ENCODE assay signal across 17 cellular contexts in genomic region chr20:63612276-63612931, GRCh38. TPM values are rescaled to one million over a fixed set of nuclear protein-coding genes. Genes with fewer than 3 reads are reported as not detected.
A peak's percentile ranks its signal among the peaks of the same experiment; 100 is the strongest.
DNase-seq lines count a peak whose midpoint lies in the region; ATAC-seq and TF ChIP-seq lines count a peak whose summit lies in the region.
"Had no signal": no experiment of that assay in that cellular context is flagged by ENCODE, and none has a peak within 500 bp of the region (broad histone marks: within the 10 kb centered on the region; RNA-seq: fewer than 3 reads in every experiment).

No MANE protein-coding gene starts in this region.

- H3F3A ChIP-seq in GM23248 (ENCODE audit: insufficient read depth) = no peaks in the 10 kb centered on the region

- H3K36me3 ChIP-seq in neutrophil (peaks cover 20% of the 10 kb centered on the region), GM23248 (ENCODE audit: low read depth) (0 out of 2 replicates have a peak, but pooled peaks cover 5% of the 10 kb centered on the region)

- H3K27ac ChIP-seq in neutrophil (peak overlapping the region; percentile 87), GM23248 (no peak overlapping the region)
- H3K27ac ChIP-seq: dorsolateral prefrontal cortex, thoracic aorta had no signal

- no peaks in the 10 kb centered on the region for H4K20me1 ChIP-seq in GM23248 (ENCODE audit: insufficient read depth)

- H3K36me3 Mint-ChIP-seq in mesothelial cell of epicardium = peaks cover 32% of the 10 kb centered on the region

- H3K4me1 ChIP-seq in neutrophil (ENCODE audit: control insufficient read depth in 1 of 2, insufficient read depth in 1 of 2, low read depth in 1 of 2, low read length in 1 of 2) (peaks cover 35 to 37% of the 10 kb centered on the region in 2 experiments), GM23248 (ENCODE audit: insufficient read depth) (no peaks in the 10 kb centered on the region)

- no peak overlapping the region for H3K9ac ChIP-seq in GM23248

- no peaks in the 10 kb centered on the region for H3K9me3 Mint-ChIP-seq in mesothelial cell of epicardium
- H3K9me3 Mint-ChIP-seq: naive thymus-derived CD8-positive, alpha-beta T cell had no signal

- no peaks in the 10 kb centered on the region for H3K27me3 Mint-ChIP-seq in mesothelial cell of epicardium (ENCODE audit: low read depth)
- H3K27me3 Mint-ChIP-seq: naive thymus-derived CD8-positive, alpha-beta T cell had no signal

- H3K9me2 ChIP-seq in GM23248 (ENCODE audit: insufficient read depth) = no peaks in the 10 kb centered on the region

- peak; percentile 16 for DNase-seq in KBM-7
- DNase-seq in SIG-M5 (lab: John Stamatoyannopoulos, UW) = peak; percentile 81
- peak; percentile 7 for DNase-seq in epithelial cell of esophagus (ENCODE audit: low read depth)
- no peak for DNase-seq in HPDE6-E6E7 (ENCODE audit: extremely low spot score)
- DNase-seq in GM23248 = no peak
- no peak for DNase-seq in mesothelial cell of epicardium (ENCODE audit: low spot score in 2 of 2, unreplicated experiment in 2 of 2)
- DNase-seq: activated gamma-delta T cell treated with Interleukin-2 at 50 U/mL for 16 hours; DMS79; naive thymus-derived CD8-positive, alpha-beta T cell; NCI-H2107; NCI-H748 treated with DMSO at 0.1 percent for 48 hours; retina; stimulated activated CD4-positive, alpha-beta T cell treated with anti-CD3 and anti-CD28 coated beads, Interleukin-1b, Interleukin-23, amount 100 ng/mL, for 48 hours had no signal

- no peak overlapping the region for H3K4me2 ChIP-seq in GM23248 (ENCODE audit: unreplicated experiment)

- peaks cover 67% of the 10 kb centered on the region for H3K79me2 ChIP-seq in GM23248 (ENCODE audit: insufficient read depth)

- H3K27me3 ChIP-seq in neutrophil = no peaks in the 10 kb centered on the region
- H3K27me3 ChIP-seq in GM23248 (replicated peaks; ENCODE audit: insufficient read depth) = no peaks in the 10 kb centered on the region
- H3K27me3 ChIP-seq: dorsolateral prefrontal cortex had no signal

- WGBS in GM23248 (ENCODE audit: low coverage in 1 of 2, low lambda C conversion rate in 2 of 2, missing lambda C conversion rate in 2 of 2), 2 experiments = 76 to 78% methylated on average over 20 of the region's 20 CpGs

- no peaks in the 10 kb centered on the region for H3K4me1 Mint-ChIP-seq in mesothelial cell of epicardium

- no peak overlapping the region for H3K27ac Mint-ChIP-seq in mesothelial cell of epicardium

- in situ Hi-C loops in KBM-7 (cut with MboI; ENCODE audit: low pct_unique_long_range_greater_than_20kb, low sequenced_read_pairs) (no loop called here), GM23248 (cut with MboI) (no loop called here)

- H3K4me3 ChIP-seq in epithelial cell of esophagus (ENCODE audit: low read length) = no peak overlapping the region
- H3K4me3 ChIP-seq in neutrophil (ENCODE audit: low read depth in 1 of 2, low read length in 1 of 2) = peak overlapping the region; percentile 27 to 31
- H3K4me3 ChIP-seq in GM23248 = no peak overlapping the region
- H3K4me3 ChIP-seq: dorsolateral prefrontal cortex, thoracic aorta had no signal

- TF ChIP-seq CTCF in epithelial cell of esophagus (IDR thresholded peaks at IDR 0.05; ENCODE audit: insufficient read depth, low read depth, low read length, missing control alignments) (no peak), neutrophil (IDR thresholded peaks at IDR 0.05) (peak; percentile 41), mesothelial cell of epicardium (IDR thresholded peaks at IDR 0.05; ENCODE audit: unreplicated experiment) (no peak)

- H3K4me3 Mint-ChIP-seq in mesothelial cell of epicardium = no peak overlapping the region
- H3K4me3 Mint-ChIP-seq: naive thymus-derived CD8-positive, alpha-beta T cell had no signal

- ATAC-seq in GM21367 (IDR thresholded peaks at IDR 0.05; ENCODE audit: unreplicated experiment) = no peak
- ATAC-seq: naive thymus-derived CD8-positive, alpha-beta T cell had no signal

- H3K9me3 ChIP-seq in neutrophil = no peaks in the 10 kb centered on the region
- H3K9me3 ChIP-seq in GM23248 (ENCODE audit: low read depth) = no peaks in the 10 kb centered on the region
- H3K9me3 ChIP-seq: thoracic aorta had no signal

- H2AFZ ChIP-seq in GM23248 = no peak overlapping the region

RNA-seq across cellular contexts. Expression of gene GMEB2, which starts 14.5 kb away (rescaled TPM):
- total RNA-seq in GM23248 (2014; rRNA removed; shearing (Covaris generic)) = 13.6 and 15.4 TPM in 2 replicates
- polyA plus RNA-seq in GM23248 (2016; fragmentation: Nextera tagmentation; extraction: Ambion mirVana) = 7.7 and 7.8 TPM in 2 replicates
- 16.1 to 17.2 TPM (median 17.0 TPM) in 3 replicates for total RNA-seq in mesothelial cell of epicardium

RNA-seq across cellular contexts. Expression of gene HELZ2, which starts 38.4 kb away (rescaled TPM):
- total RNA-seq in GM23248 (2014; rRNA removed; shearing (Covaris generic)) = 17.5 and 25.2 TPM in 2 replicates
- polyA plus RNA-seq in GM23248 (2016; fragmentation: Nextera tagmentation; extraction: Ambion mirVana) = 3.0 and 3.7 TPM in 2 replicates
- 35.1 to 44.4 TPM (median 40.0 TPM) in 3 replicates for total RNA-seq in mesothelial cell of epicardium

RNA-seq across cellular contexts. Expression of gene STMN3, which starts 40.8 kb away (rescaled TPM):
- total RNA-seq in GM23248 (2014; rRNA removed; shearing (Covaris generic)) = 26.8 and 37.6 TPM in 2 replicates
- polyA plus RNA-seq in GM23248 (2016; fragmentation: Nextera tagmentation; extraction: Ambion mirVana) = 18.5 and 18.6 TPM in 2 replicates
- total RNA-seq in mesothelial cell of epicardium = 29.9 to 34.1 TPM (median 32.1 TPM) in 3 replicates

RNA-seq across cellular contexts. Expression of gene RTEL1, which starts 45.7 kb away (rescaled TPM):
- 15.6 and 30.7 TPM in 2 replicates for total RNA-seq in GM23248 (2014; rRNA removed; shearing (Covaris generic))
- 8.5 and 8.6 TPM in 2 replicates for polyA plus RNA-seq in GM23248 (2016; fragmentation: Nextera tagmentation; extraction: Ambion mirVana)
- 38.7 to 45.2 TPM (median 42.2 TPM) in 3 replicates for total RNA-seq in mesothelial cell of epicardium

RNA-seq across cellular contexts. Expression of gene FNDC11, which starts 58.4 kb away (rescaled TPM):
- 0.65 TPM in 1 of 2 replicates, not detected in the other for total RNA-seq in GM23248 (2014; rRNA removed; shearing (Covaris generic))
- polyA plus RNA-seq in GM23248 (2016; fragmentation: Nextera tagmentation; extraction: Ambion mirVana) = 0.15 and 0.37 TPM in 2 replicates
- 0.86 to 1.4 TPM (median 1.1 TPM) in 3 replicates for total RNA-seq in mesothelial cell of epicardium

Comparison
In these comparisons a context has a peak if more than half of its experiments do, and no peak if none do; other contexts are left out.
1. DNase-seq: peak in KBM-7 (single experiment), SIG-M5 (single experiment) and epithelial cell of esophagus (single experiment); none in HPDE6-E6E7 (single experiment), GM23248 (single experiment) and mesothelial cell of epicardium (0 of 2).
2. H3K4me3 ChIP-seq: peak in neutrophil (2 of 2); none in epithelial cell of esophagus (single experiment) and GM23248 (single experiment).